ENCODE assay signal across 1 cellular context in the genomic region with DNA sequence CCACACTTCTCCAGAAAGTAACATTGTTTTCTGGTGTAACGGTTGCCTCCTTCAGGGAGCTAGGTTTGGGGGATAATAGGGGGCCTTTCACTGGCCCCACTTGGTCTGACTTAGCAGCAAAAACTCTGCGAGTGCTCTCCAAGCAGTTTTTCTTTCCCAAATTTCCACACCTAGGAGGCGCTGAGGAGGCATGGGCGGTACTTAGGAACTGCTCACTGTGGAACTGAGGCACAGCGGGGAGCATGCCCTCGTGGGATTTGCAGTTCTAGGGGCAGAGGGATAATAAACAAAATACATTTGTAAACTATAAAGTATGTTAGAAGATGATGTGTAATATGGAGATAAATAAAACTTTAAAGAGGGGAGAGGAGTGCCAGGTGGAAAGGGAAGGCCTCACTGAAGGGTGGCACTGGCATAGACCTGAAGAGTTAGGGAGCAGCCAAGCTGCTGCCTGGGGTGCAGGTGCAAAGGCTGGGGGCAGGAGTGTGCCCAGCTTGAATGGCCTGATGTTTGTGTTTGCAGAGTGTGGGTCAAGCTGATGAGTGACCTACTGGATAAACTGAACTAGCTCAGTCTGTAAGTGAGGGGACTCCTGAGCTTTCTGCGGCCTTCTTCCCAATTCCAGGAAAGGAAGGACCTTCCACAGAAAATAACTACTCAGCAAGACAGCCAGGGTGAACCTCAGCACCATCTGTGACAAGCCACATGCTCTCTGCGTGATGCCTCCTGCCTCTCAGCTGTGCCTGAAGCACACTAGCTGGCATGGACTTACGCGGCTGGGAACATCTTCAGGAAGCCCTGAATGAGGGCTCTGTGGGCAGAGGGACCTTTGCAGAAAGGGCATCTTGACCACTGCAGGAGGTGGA.
A peak's percentile ranks its signal among the peaks of the same experiment; 100 is the strongest.
TF ChIP-seq lines count a peak whose summit lies in the region.

No MANE protein-coding gene starts in this region.

TF ChIP-seq in HepG2, 621 proteins besides CTCF, POLR2A, EP300 and RAD21 (continued from another document):
- TF ChIP-seq ZHX2 (IDR thresholded peaks at IDR 0.05; ENCODE audit: low read depth) = no peak
- no peak for TF ChIP-seq ZHX2 (CRISPR knock-in tag; IDR thresholded peaks at IDR 0.05; ENCODE audit: borderline replicate concordance)
- no peak for TF ChIP-seq ZBTB20 (CRISPR knock-in tag; IDR thresholded peaks at IDR 0.05; ENCODE audit: borderline replicate concordance, low read depth)
- TF ChIP-seq PCBP2 (optimal IDR thresholded peaks at IDR 0.05; ENCODE audit: low read depth, low read length, poor library complexity, severe bottlenecking) = no peak
- no peak for TF ChIP-seq PCBP1 (IDR thresholded peaks at IDR 0.05; ENCODE audit: borderline replicate concordance, low read depth, low read length)
- TF ChIP-seq GTF3A (CRISPR knock-in tag; conservative IDR thresholded peaks at IDR 0.05) = no peak
- no peak for TF ChIP-seq SIX4 (CRISPR knock-in tag; IDR thresholded peaks at IDR 0.05)
- TF ChIP-seq MLX (CRISPR knock-in tag; IDR thresholded peaks at IDR 0.05) = no peak
- TF ChIP-seq, protein P1, sequence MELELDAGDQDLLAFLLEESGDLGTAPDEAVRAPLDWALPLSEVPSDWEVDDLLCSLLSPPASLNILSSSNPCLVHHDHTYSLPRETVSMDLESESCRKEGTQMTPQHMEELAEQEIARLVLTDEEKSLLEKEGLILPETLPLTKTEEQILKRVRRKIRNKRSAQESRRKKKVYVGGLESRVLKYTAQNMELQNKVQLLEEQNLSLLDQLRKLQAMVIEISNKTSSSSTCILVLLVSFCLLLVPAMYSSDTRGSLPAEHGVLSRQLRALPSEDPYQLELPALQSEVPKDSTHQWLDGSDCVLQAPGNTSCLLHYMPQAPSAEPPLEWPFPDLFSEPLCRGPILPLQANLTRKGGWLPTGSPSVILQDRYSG (CRISPR knock-in tag; IDR thresholded peaks at IDR 0.05) = no peak
- no peak for TF ChIP-seq HMG20A (CRISPR knock-in tag; IDR thresholded peaks at IDR 0.05; ENCODE audit: borderline replicate concordance)
- no peak for TF ChIP-seq ZBTB10 (CRISPR knock-in tag; IDR thresholded peaks at IDR 0.05; ENCODE audit: borderline replicate concordance)
- no peak for TF ChIP-seq ZNF749 (CRISPR knock-in tag; IDR thresholded peaks at IDR 0.05; ENCODE audit: borderline replicate concordance)
- TF ChIP-seq NR2F6 (IDR thresholded peaks at IDR 0.05) = no peak; the same call in 1 of the 2 replicates
- TF ChIP-seq NR2F6 (CRISPR knock-in tag; IDR thresholded peaks at IDR 0.05) = peak; percentile 43; the same call in 1 of the 2 replicates
- no peak for TF ChIP-seq ZNF564 (CRISPR knock-in tag; IDR thresholded peaks at IDR 0.05)
- TF ChIP-seq LCORL (IDR thresholded peaks at IDR 0.05) = no peak
- TF ChIP-seq LCORL (CRISPR knock-in tag; IDR thresholded peaks at IDR 0.05) = peak; percentile 33; the same call in 1 of the 2 replicates
- TF ChIP-seq NBN (conservative IDR thresholded peaks at IDR 0.05) = no peak
- no peak for TF ChIP-seq ZNF253 (CRISPR knock-in tag; IDR thresholded peaks at IDR 0.05; ENCODE audit: borderline replicate concordance)
- TF ChIP-seq RBM22 (optimal IDR thresholded peaks at IDR 0.05; ENCODE audit: low read length) = no peak
- TF ChIP-seq TMF1 (CRISPR knock-in tag; IDR thresholded peaks at IDR 0.05; ENCODE audit: low read depth) = no peak
- TF ChIP-seq EED (CRISPR knock-in tag; IDR thresholded peaks at IDR 0.05) = no peak
- no peak for TF ChIP-seq CEBPB (IDR thresholded peaks at IDR 0.05; ENCODE audit: borderline replicate concordance, low read depth, low read length)
- no peak for TF ChIP-seq TEAD3 (CRISPR knock-in tag; optimal IDR thresholded peaks at IDR 0.05; ENCODE audit: borderline replicate concordance)
- no peak for TF ChIP-seq BATF2 (CRISPR knock-in tag; IDR thresholded peaks at IDR 0.05)
- no peak for TF ChIP-seq HMG20B (CRISPR knock-in tag; conservative IDR thresholded peaks at IDR 0.05)
- TF ChIP-seq, protein P2, sequence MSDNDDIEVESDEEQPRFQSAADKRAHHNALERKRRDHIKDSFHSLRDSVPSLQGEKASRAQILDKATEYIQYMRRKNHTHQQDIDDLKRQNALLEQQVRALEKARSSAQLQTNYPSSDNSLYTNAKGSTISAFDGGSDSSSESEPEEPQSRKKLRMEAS (IDR thresholded peaks at IDR 0.05) = peak; percentile 44; the same call in 1 of the 2 replicates
- no peak for TF ChIP-seq HIVEP1 (CRISPR knock-in tag; IDR thresholded peaks at IDR 0.05)
- TF ChIP-seq, protein P3, sequence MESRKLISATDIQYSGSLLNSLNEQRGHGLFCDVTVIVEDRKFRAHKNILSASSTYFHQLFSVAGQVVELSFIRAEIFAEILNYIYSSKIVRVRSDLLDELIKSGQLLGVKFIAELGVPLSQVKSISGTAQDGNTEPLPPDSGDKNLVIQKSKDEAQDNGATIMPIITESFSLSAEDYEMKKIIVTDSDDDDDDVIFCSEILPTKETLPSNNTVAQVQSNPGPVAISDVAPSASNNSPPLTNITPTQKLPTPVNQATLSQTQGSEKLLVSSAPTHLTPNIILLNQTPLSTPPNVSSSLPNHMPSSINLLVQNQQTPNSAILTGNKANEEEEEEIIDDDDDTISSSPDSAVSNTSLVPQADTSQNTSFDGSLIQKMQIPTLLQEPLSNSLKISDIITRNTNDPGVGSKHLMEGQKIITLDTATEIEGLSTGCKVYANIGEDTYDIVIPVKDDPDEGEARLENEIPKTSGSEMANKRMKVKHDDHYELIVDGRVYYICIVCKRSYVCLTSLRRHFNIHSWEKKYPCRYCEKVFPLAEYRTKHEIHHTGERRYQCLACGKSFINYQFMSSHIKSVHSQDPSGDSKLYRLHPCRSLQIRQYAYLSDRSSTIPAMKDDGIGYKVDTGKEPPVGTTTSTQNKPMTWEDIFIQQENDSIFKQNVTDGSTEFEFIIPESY (CRISPR knock-in tag; IDR thresholded peaks at IDR 0.05) = 0 out of 2 replicates have a peak, but pooled peaks have one; percentile 18
- TF ChIP-seq REL (CRISPR knock-in tag; conservative IDR thresholded peaks at IDR 0.05) = no peak
- TF ChIP-seq ZNF672 (CRISPR knock-in tag; IDR thresholded peaks at IDR 0.05) = no peak
- TF ChIP-seq, protein P4, sequence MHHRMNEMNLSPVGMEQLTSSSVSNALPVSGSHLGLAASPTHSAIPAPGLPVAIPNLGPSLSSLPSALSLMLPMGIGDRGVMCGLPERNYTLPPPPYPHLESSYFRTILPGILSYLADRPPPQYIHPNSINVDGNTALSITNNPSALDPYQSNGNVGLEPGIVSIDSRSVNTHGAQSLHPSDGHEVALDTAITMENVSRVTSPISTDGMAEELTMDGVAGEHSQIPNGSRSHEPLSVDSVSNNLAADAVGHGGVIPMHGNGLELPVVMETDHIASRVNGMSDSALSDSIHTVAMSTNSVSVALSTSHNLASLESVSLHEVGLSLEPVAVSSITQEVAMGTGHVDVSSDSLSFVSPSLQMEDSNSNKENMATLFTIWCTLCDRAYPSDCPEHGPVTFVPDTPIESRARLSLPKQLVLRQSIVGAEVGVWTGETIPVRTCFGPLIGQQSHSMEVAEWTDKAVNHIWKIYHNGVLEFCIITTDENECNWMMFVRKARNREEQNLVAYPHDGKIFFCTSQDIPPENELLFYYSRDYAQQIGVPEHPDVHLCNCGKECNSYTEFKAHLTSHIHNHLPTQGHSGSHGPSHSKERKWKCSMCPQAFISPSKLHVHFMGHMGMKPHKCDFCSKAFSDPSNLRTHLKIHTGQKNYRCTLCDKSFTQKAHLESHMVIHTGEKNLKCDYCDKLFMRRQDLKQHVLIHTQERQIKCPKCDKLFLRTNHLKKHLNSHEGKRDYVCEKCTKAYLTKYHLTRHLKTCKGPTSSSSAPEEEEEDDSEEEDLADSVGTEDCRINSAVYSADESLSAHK (CRISPR knock-in tag; IDR thresholded peaks at IDR 0.05; ENCODE audit: borderline replicate concordance) = no peak
- TF ChIP-seq HOXD1 (CRISPR knock-in tag; IDR thresholded peaks at IDR 0.05) = no peak
- TF ChIP-seq KMT2B (CRISPR knock-in tag; IDR thresholded peaks at IDR 0.05) = no peak
- TF ChIP-seq ZNF782 (CRISPR knock-in tag; IDR thresholded peaks at IDR 0.05; ENCODE audit: borderline replicate concordance) = no peak
TF ChIP-seq in HepG2: peak in this region for 15.
